Comparison of ENCODE assay signal across 28 cellular contexts in the genomic region with DNA sequence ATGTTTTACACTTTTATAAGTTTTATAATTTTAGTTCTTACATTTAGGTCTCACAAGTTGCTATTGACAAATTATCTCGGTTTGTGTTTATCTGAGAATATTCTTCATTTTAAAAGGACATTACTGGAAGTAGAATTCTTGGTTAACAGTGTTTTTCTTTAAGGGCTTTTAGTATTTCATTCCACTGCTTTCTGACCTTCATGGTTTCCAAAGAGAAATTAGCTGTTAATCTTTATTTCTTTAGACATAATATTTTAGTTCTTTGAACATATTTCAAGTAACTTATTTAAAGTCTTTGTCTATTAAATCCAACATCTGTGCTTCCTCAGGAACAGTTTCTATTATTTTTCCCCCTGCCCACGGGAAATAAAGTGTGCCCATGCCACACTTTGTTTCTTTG.
"Had no signal": no experiment of that assay in that cellular context is flagged by ENCODE, and none has a peak within 500 bp of the region (broad histone marks: within the 10 kb centered on the region; RNA-seq: fewer than 3 reads in every experiment).

No MANE protein-coding gene starts in this region.

- H3K36me3 ChIP-seq: left ventricle myocardium inferior, ovary, right atrium auricular region, suprapubic skin, thoracic aorta, tibial artery, upper lobe of right lung had no signal

- H3K4me1 ChIP-seq: left ventricle myocardium inferior, right atrium auricular region, suprapubic skin, tibial artery, upper lobe of right lung had no signal

- H3K4me3 ChIP-seq: left ventricle myocardium inferior, lung, ovary, right atrium auricular region, skin epidermis, suprapubic skin, thoracic aorta, tibial artery, upper lobe of right lung had no signal

- H3K27me3 Mint-ChIP-seq: progenitor cell of endocrine pancreas had no signal

- FAIRE-seq: islet of Langerhans, kidney, urothelium cell line had no signal

- H3K27ac Mint-ChIP-seq: mesothelial cell of epicardium; naive B cell; natural killer cell; progenitor cell of endocrine pancreas; stimulated activated naive CD8-positive, alpha-beta T cell treated with anti-CD3 and anti-CD28 coated beads, Interleukin-15, Interleukin-2, amounts not matched to agents 100 ng/mL and 50 ng/mL, for 24 hours had no signal

- H3K36me3 Mint-ChIP-seq: immature natural killer cell had no signal

- H3K4me1 Mint-ChIP-seq: immature natural killer cell, mesothelial cell of epicardium, naive B cell, natural killer cell had no signal

- H3K27ac ChIP-seq: left ventricle myocardium inferior, ovary, right atrium auricular region, skin epidermis, suprapubic skin, thoracic aorta, tibial artery, upper lobe of right lung had no signal

- H3K4me3 Mint-ChIP-seq: immature natural killer cell; mesothelial cell of epicardium; naive B cell; natural killer cell; stimulated activated naive CD8-positive, alpha-beta T cell treated with anti-CD3 and anti-CD28 coated beads, Interleukin-15, Interleukin-2, amounts not matched to agents 100 ng/mL and 50 ng/mL, for 24 hours had no signal

- ATAC-seq: left colon, natural killer cell, sciatic nerve, upper lobe of right lung had no signal

- H3K27me3 ChIP-seq: ovary, right atrium auricular region, suprapubic skin, tibial artery, upper lobe of right lung had no signal

- DNase-seq: hypothalamus; immature natural killer cell; kidney; left colon; left ventricle myocardium inferior; mesendoderm; naive B cell; natural killer cell; ovary; stimulated activated CD4-positive, alpha-beta T cell treated with anti-CD3 and anti-CD28 coated beads, Interleukin-12 subunit alpha, Interleukin-12 subunit beta, amount 100 ng/mL, for 4 hours; stimulated activated CD4-positive, alpha-beta T cell treated with anti-CD3 and anti-CD28 coated beads, Interleukin-15, amount 100 ng/mL, for 24 hours; stimulated activated CD4-positive, alpha-beta T cell treated with anti-CD3 and anti-CD28 coated beads, Interleukin-2, amount 100 ng/mL, for 24 hours; stimulated activated CD4-positive, alpha-beta T cell treated with anti-CD3 and anti-CD28 coated beads, Interleukin-4, amount 100 ng/mL, for 1 hour; stimulated activated naive CD4-positive, alpha-beta T cell; tibial artery; trophoblast cell; upper lobe of right lung had no signal
